ENCODE assay signal across 25 cellular contexts in genomic region chr2:33835926-33836325, GRCh38.
"Had no signal": no experiment of that assay in that cellular context is flagged by ENCODE, and none has a peak within 500 bp of the region (broad histone marks: within the 10 kb centered on the region; RNA-seq: fewer than 3 reads in every experiment).

No MANE protein-coding gene starts in this region.

- H3K27me3 ChIP-seq: left lung, right atrium auricular region, right lobe of liver, tibial nerve, uterus had no signal

- H3K27ac ChIP-seq: left lung, lower lobe of right lung, parathyroid adenoma, psoas muscle, right atrium auricular region, right lobe of liver, tibial nerve, uterus had no signal

- H3K27ac Mint-ChIP-seq: naive thymus-derived CD8-positive, alpha-beta T cell; stimulated activated memory B cell treated with anti-CD40 and anti-IgM and Interleukin-4, amounts not matched to agents 10 μg/mL and 1 μg/mL and 100 μg/mL, for 72 hours; stimulated activated naive CD8-positive, alpha-beta T cell treated with anti-CD3 and anti-CD28 coated beads, Interleukin-15, amount 100 ng/mL, for 72 hours; type B pancreatic cell had no signal

- H3K27me3 Mint-ChIP-seq: stimulated activated memory B cell treated with anti-CD40 and anti-IgM and Interleukin-4, amounts not matched to agents 10 μg/mL and 1 μg/mL and 100 μg/mL, for 72 hours; stimulated activated naive CD8-positive, alpha-beta T cell treated with anti-CD3 and anti-CD28 coated beads, Interleukin-15, amount 100 ng/mL, for 72 hours; type B pancreatic cell had no signal

- ATAC-seq: left cardiac atrium; left lung; lower lobe of right lung; naive thymus-derived CD8-positive, alpha-beta T cell; psoas muscle; right lobe of liver; stimulated activated memory B cell treated with anti-CD40 and anti-IgM and Interleukin-4, amounts not matched to agents 10 μg/mL and 1 μg/mL and 100 μg/mL, for 72 hours; stimulated activated naive CD8-positive, alpha-beta T cell treated with anti-CD3 and anti-CD28 coated beads, Interleukin-15, amount 100 ng/mL, for 72 hours had no signal

- H3K4me1 ChIP-seq: left lung, lower lobe of right lung, parathyroid adenoma, psoas muscle, right atrium auricular region, right lobe of liver, tibial nerve, uterus had no signal

- H3K4me1 Mint-ChIP-seq: naive thymus-derived CD8-positive, alpha-beta T cell; stimulated activated memory B cell treated with anti-CD40 and anti-IgM and Interleukin-4, amounts not matched to agents 10 μg/mL and 1 μg/mL and 100 μg/mL, for 72 hours; stimulated activated naive CD8-positive, alpha-beta T cell treated with anti-CD3 and anti-CD28 coated beads, Interleukin-15, amount 100 ng/mL, for 72 hours had no signal

- H3K9me3 ChIP-seq: lower lobe of right lung, psoas muscle, right atrium auricular region, right lobe of liver, tibial nerve, uterus had no signal

- H3K36me3 Mint-ChIP-seq: naive thymus-derived CD8-positive, alpha-beta T cell; stimulated activated memory B cell treated with anti-CD40 and anti-IgM and Interleukin-4, amounts not matched to agents 10 μg/mL and 1 μg/mL and 100 μg/mL, for 72 hours; type B pancreatic cell had no signal

- DNase-seq: hippocampal formation; kidney glomerular epithelial cell; left cardiac atrium; left lung; lower lobe of right lung; mammary epithelial cell; mesenchymal stem cell; naive thymus-derived CD8-positive, alpha-beta T cell; occipital lobe; psoas muscle; right lobe of liver; stimulated activated CD4-positive, alpha-beta T cell treated with anti-CD3 and anti-CD28 coated beads, Interleukin-1b, Interleukin-23, amount 100 ng/mL, for 48 hours; stimulated activated CD4-positive, alpha-beta T cell treated with anti-CD3 and anti-CD28 coated beads, Interleukin-2, amount 100 ng/mL, for 48 hours; stimulated activated CD4-positive, alpha-beta T cell treated with anti-CD3 and anti-CD28 coated beads, Interleukin-4, amount 100 ng/mL, for 4 hours; stimulated activated CD8-positive, alpha-beta memory T cell treated with anti-CD3 and anti-CD28 coated beads, Interleukin-4, amount 100 ng/mL, for 48 hours; stimulated activated naive CD4-positive, alpha-beta T cell treated with Interleukin-2 at 50 U/mL for 16 hours; stimulated activated naive CD8-positive, alpha-beta T cell treated with anti-CD3 and anti-CD28 coated beads, Interleukin-15, amount 100 ng/mL, for 72 hours; substantia nigra; uterus had no signal

- H3K4me3 ChIP-seq: left lung, lower lobe of right lung, psoas muscle, right atrium auricular region, right lobe of liver, smooth muscle cell, tibial nerve, uterus had no signal

- H3K4me3 Mint-ChIP-seq: naive thymus-derived CD8-positive, alpha-beta T cell; stimulated activated memory B cell treated with anti-CD40 and anti-IgM and Interleukin-4, amounts not matched to agents 10 μg/mL and 1 μg/mL and 100 μg/mL, for 72 hours; stimulated activated naive CD8-positive, alpha-beta T cell treated with anti-CD3 and anti-CD28 coated beads, Interleukin-15, amount 100 ng/mL, for 72 hours; type B pancreatic cell had no signal

- H3K9ac ChIP-seq: parathyroid adenoma had no signal

- H3K36me3 ChIP-seq: left lung, lower lobe of right lung, right atrium auricular region, right lobe of liver, tibial nerve, uterus had no signal
